ENCODE assay signal across 15 cellular contexts in the genomic region with DNA sequence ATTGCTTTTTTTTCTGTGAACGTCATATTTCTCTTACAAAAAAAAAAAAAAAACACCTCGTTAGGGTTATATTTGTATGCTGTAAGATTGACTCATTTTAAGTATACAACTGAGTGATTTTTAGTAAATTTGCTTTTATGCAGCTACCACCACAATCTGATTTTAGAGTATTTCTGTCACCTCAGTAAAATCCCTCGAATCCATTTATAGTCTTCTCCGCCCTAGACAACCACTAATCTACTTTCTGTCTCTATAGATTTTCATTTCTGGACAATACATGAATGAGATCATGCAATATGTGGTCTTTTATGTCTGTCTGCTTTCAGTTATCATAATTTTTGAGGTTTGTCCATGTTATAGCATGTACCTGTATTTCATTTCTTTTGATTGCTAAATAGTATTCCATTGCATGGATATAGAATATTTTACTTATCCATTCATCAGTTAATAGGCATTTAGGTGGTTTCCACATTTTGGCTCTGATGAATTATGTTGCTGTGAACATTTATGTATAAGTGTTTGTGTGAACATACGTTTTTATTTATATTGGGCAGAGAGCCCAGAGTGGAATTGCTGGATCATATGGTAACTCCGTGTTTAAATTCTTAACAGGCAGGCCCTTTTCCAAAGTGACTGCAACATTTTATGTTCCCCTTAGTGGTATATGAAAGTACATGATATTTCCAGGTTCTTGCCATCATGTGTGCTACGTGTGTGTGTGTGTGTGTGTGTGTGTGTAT.
"Had no signal": no experiment of that assay in that cellular context is flagged by ENCODE, and none has a peak within 500 bp of the region (broad histone marks: within the 10 kb centered on the region; RNA-seq: fewer than 3 reads in every experiment).

No MANE protein-coding gene starts in this region.

- H3K27me3 ChIP-seq: cardiac muscle cell, testis, upper lobe of left lung had no signal

- H3K4me3 ChIP-seq: cardiac muscle cell, testis, upper lobe of left lung had no signal

- H3K36me3 ChIP-seq: cardiac muscle cell, upper lobe of left lung, WERI-Rb-1 had no signal

- H3K27ac ChIP-seq: cardiac muscle cell, testis, upper lobe of left lung, WERI-Rb-1 had no signal

- DNase-seq: activated CD4-positive, alpha-beta T cell treated with anti-CD3 and anti-CD28 coated beads, Interleukin-2, amount 50 U/mL, for 48 hours; activated naive CD4-positive, alpha-beta T cell treated with anti-CD3 and anti-CD28 coated beads for 36 hours; kidney; left ventricle myocardium superior; right cardiac atrium; small intestine; stimulated activated naive CD8-positive, alpha-beta T cell treated with anti-CD3 and anti-CD28 coated beads, Interleukin-15, Interleukin-2, amounts not matched to agents 100 U/mL and 50 U/mL, for 24 hours; T-helper 17 cell; testis; upper lobe of left lung; WERI-Rb-1 had no signal

- H3K4me1 ChIP-seq: testis, upper lobe of left lung had no signal

- ATAC-seq: activated T-helper 17 cell treated with anti-CD3 and anti-CD28 coated beads, Interleukin-2, amount 50 U/mL, for 72 hours; natural killer cell treated with Interleukin-12 subunit alpha and Interleukin-12 subunit beta and Interleukin-15 and Interleukin-18, amount 100 ng/mL, for 72 hours; stimulated activated naive CD8-positive, alpha-beta T cell treated with anti-CD3 and anti-CD28 coated beads, Interleukin-15, Interleukin-2, amounts not matched to agents 100 U/mL and 50 U/mL, for 24 hours; T-helper 17 cell had no signal

- H3K9me3 ChIP-seq: testis, upper lobe of left lung had no signal

- FAIRE-seq: endometrium, kidney, small intestine had no signal
